In genomic region chr19:14496029-14496848, GRCh38 we compare ENCODE assay signal across 8 cellular contexts. TPM values are rescaled to one million over a fixed set of nuclear protein-coding genes. Genes with fewer than 3 reads are reported as not detected.
A peak's percentile ranks its signal among the peaks of the same experiment; 100 is the strongest.
DNase-seq lines count a peak whose midpoint lies in the region; ATAC-seq and TF ChIP-seq lines count a peak whose summit lies in the region.

TSS of gene GIPC1 (minus strand) at chr19:14496127. CDS start at chr19:14482976, 13,151 bp downstream.

- H3K36me3 ChIP-seq in iPS-20b (ENCODE audit: insufficient read depth, low read depth, low read length) (peaks cover 10% of the 10 kb centered on the region; the same call in 1 of the 2 replicates), skeletal muscle satellite cell (ENCODE audit: insufficient read depth, low read length) (peaks cover 12% of the 10 kb centered on the region)

- CTCF ChIA-PET in activated B cell treated with CpG ODN at 0.5 μM for 24 hours (lab: Charles Lee), result no interaction called here

- H3K27ac Mint-ChIP-seq in activated B cell treated with CpG ODN at 0.5 μM for 24 hours, result peak within 1 kb of the TSS; percentile 42

- H3K4me3 ChIP-seq in cardiac fibroblast (replicated peaks in 1 of 2; ENCODE audit: low read depth in 2 of 2, low read length in 2 of 2), result peak within 1 kb of the TSS; percentile 79 to 81
- H3K4me3 ChIP-seq in iPS-20b (ENCODE audit: low read length), result peak within 1 kb of the TSS; percentile 86
- peak within 1 kb of the TSS; percentile 83 for H3K4me3 ChIP-seq in skeletal muscle satellite cell (ENCODE audit: low read length)

- intact Hi-C loops in activated B cell treated with CpG ODN at 0.5 μM for 24 hours (cut with micrococcal nuclease), result loop anchor here (2.0 kb wide), 1 partner anchor 23 kb away; the partner anchor contains the start of gene DNAJB1

- H3K9ac ChIP-seq in iPS-20b (ENCODE audit: low read depth, low read length), result peak within 1 kb of the TSS; percentile 78; the same call in 1 of the 2 replicates
- peak within 1 kb of the TSS; percentile 78 for H3K9ac ChIP-seq in skeletal muscle satellite cell (ENCODE audit: low read depth, low read length)

- H3K27ac ChIP-seq in iPS-20b (ENCODE audit: low read length), result no peak within 1 kb of the TSS

- H3K27me3 ChIP-seq in iPS-20b (ENCODE audit: insufficient read depth, low read length) (no peaks in the 10 kb centered on the region; the same call in 1 of the 2 replicates), skeletal muscle satellite cell (ENCODE audit: control insufficient read depth, insufficient read depth, low read length) (no peaks in the 10 kb centered on the region)

- TF ChIP-seq CTCF in activated B cell treated with CpG ODN at 0.5 μM for 24 hours (IDR thresholded peaks at IDR 0.05) (no peak), cardiac fibroblast (IDR thresholded peaks at IDR 0.05; ENCODE audit: low read depth, low read length) (no peak)

- H3K4me2 ChIP-seq in skeletal muscle satellite cell (ENCODE audit: low read length), result peak within 1 kb of the TSS; percentile 95

- peak within 1 kb of the TSS; percentile 82 for H3K4me3 Mint-ChIP-seq in activated B cell treated with CpG ODN at 0.5 μM for 24 hours

- peaks cover 17% of the 10 kb centered on the region for H3K4me1 Mint-ChIP-seq in activated B cell treated with CpG ODN at 0.5 μM for 24 hours

- DNase-seq in GM04503 (ENCODE audit: low read depth) (peak; percentile 89), NCI-H2227 (lab: John Stamatoyannopoulos, UW; ENCODE audit: unreplicated experiment) (peak; percentile 97), activated B cell treated with CpG ODN at 0.5 μM for 24 hours (peak; percentile 81), cardiac fibroblast (ENCODE audit: low read depth in 2 of 2) (peak; percentile 99 to 100)

- POLR2A ChIA-PET in activated B cell treated with CpG ODN at 0.5 μM for 24 hours (lab: Charles Lee), result interaction anchor here (1.2 to 3.2 kb wide), 3 partner anchors 17 to 28 kb away, joined by 3 to 24 read pairs (median 5); partner anchors contain the start of gene DNAJB1

- no peaks in the 10 kb centered on the region for H3K27me3 Mint-ChIP-seq in activated B cell treated with CpG ODN at 0.5 μM for 24 hours

- peaks cover 3% of the 10 kb centered on the region for H3K36me3 Mint-ChIP-seq in activated B cell treated with CpG ODN at 0.5 μM for 24 hours (ENCODE audit: low read depth)

- no peaks in the 10 kb centered on the region; the same call in 1 of the 2 replicates for H3K4me1 ChIP-seq in iPS-20b (ENCODE audit: insufficient read depth, low read length)
- H3K4me1 ChIP-seq in skeletal muscle satellite cell (ENCODE audit: control insufficient read depth, insufficient read depth, low read length), result peaks cover 23% of the 10 kb centered on the region

- H3K9me3 ChIP-seq in iPS-20b (ENCODE audit: insufficient read depth, low read depth, low read length) (no peaks in the 10 kb centered on the region), skeletal muscle satellite cell (replicated peaks; ENCODE audit: low read length) (no peaks in the 10 kb centered on the region)

- ATAC-seq in HG03045 (IDR thresholded peaks at IDR 0.05; ENCODE audit: unreplicated experiment) (peak; percentile 71), activated B cell treated with CpG ODN at 0.5 μM for 24 hours (ENCODE audit: low read depth) (peak; percentile 92), HG03342 (IDR thresholded peaks at IDR 0.05; ENCODE audit: unreplicated experiment) (no peak)

- no peaks in the 10 kb centered on the region for H3K9me3 Mint-ChIP-seq in activated B cell treated with CpG ODN at 0.5 μM for 24 hours

RNA-seq across cellular contexts. Expression of gene GIPC1, which starts in this region (rescaled TPM):
- 13.9 and 15.3 TPM in 2 replicates for total RNA-seq in activated B cell treated with CpG ODN at 0.5 μM for 24 hours
- total RNA-seq in skeletal muscle satellite cell (2012; rRNA removed), result 133 and 141 TPM in 2 replicates
